In the genomic region with DNA sequence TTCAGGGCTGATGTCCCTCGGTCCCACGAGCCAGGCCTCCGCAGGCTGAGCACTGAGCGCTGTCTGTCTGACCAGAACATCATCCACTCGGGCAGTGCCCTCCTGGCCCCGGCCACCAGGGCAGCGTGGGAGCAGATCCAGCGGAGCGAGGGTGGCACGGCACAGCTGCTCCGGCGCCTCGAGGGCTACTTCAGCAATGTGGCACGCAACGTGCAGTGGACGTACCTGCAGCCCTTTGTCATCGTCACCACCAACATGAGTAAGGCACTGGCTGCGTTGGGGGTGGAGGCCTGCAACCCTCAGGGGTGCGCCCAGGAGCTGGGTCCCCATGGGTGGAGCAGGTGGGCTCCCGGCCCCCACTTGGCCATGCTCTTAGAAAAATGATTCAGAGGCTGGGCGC, we compare ENCODE assay signal across 28 cellular contexts. TPM values are rescaled to one million over a fixed set of nuclear protein-coding genes. Genes with fewer than 3 reads are reported as not detected.
"Had no signal": no experiment of that assay in that cellular context is flagged by ENCODE, and none has a peak within 500 bp of the region (broad histone marks: within the 10 kb centered on the region; RNA-seq: fewer than 3 reads in every experiment).

No MANE protein-coding gene starts in this region.

- DNase-seq: caudate nucleus; cerebellar nuclear complex; effector CD8-positive, alpha-beta T cell; foreskin keratinocyte; glutamatergic neuron; heart right ventricle; hippocampal formation; kidney glomerular epithelial cell; mesenchymal stem cell; midbrain; naive thymus-derived CD8-positive, alpha-beta T cell; spleen; stimulated activated CD4-positive, alpha-beta T cell treated with anti-CD3 and anti-CD28 coated beads, Interleukin-4, amount 100 ng/mL, for 4 hours; stimulated activated naive B cell treated with anti-CD40 and anti-IgM and Interleukin-4, amounts not matched to agents 10 μg/mL and 1 μg/mL and 100 μg/mL, for 72 hours; trophoblast cell had no signal

- H3K36me3 ChIP-seq: esophagus muscularis mucosa, gastroesophageal sphincter, heart right ventricle, neutrophil, prostate gland, right atrium auricular region, spleen had no signal

- H3K9me3 ChIP-seq: neutrophil, prostate gland, right atrium auricular region had no signal

- H3K9me3 Mint-ChIP-seq: dendritic cell treated with granulocyte-macrophage colony-stimulating factor and Interleukin-4, amounts not matched to agents 40 ng/mL and 50 ng/mL, for 4 days; stimulated activated naive CD8-positive, alpha-beta T cell treated with anti-CD3 and anti-CD28 coated beads, Interleukin-15, Interleukin-2, amounts not matched to agents 100 ng/mL and 50 ng/mL, for 24 hours had no signal

- ATAC-seq: foreskin keratinocyte; gastroesophageal sphincter; heart right ventricle; naive thymus-derived CD8-positive, alpha-beta T cell; stimulated activated naive B cell treated with anti-CD40 and anti-IgM and Interleukin-4, amounts not matched to agents 10 μg/mL and 1 μg/mL and 100 μg/mL, for 72 hours had no signal

- H3K4me3 Mint-ChIP-seq: dendritic cell treated with granulocyte-macrophage colony-stimulating factor and Interleukin-4, amounts not matched to agents 40 ng/mL and 50 ng/mL, for 4 days; naive thymus-derived CD8-positive, alpha-beta T cell; stimulated activated naive B cell treated with anti-CD40 and anti-IgM and Interleukin-4, amounts not matched to agents 10 μg/mL and 1 μg/mL and 100 μg/mL, for 72 hours; stimulated activated naive CD8-positive, alpha-beta T cell treated with anti-CD3 and anti-CD28 coated beads, Interleukin-15, Interleukin-2, amounts not matched to agents 100 ng/mL and 50 ng/mL, for 24 hours had no signal

- H3K27ac ChIP-seq: esophagus muscularis mucosa, foreskin keratinocyte, gastroesophageal sphincter, heart right ventricle, neutrophil, parathyroid adenoma, prostate gland, right atrium auricular region, skin epidermis, spleen had no signal

- H3K36me3 Mint-ChIP-seq: naive thymus-derived CD8-positive, alpha-beta T cell; stimulated activated naive B cell treated with anti-CD40 and anti-IgM and Interleukin-4, amounts not matched to agents 10 μg/mL and 1 μg/mL and 100 μg/mL, for 72 hours had no signal

- H3K27ac Mint-ChIP-seq: dendritic cell treated with granulocyte-macrophage colony-stimulating factor and Interleukin-4, amounts not matched to agents 40 ng/mL and 50 ng/mL, for 4 days; naive thymus-derived CD8-positive, alpha-beta T cell; stimulated activated naive B cell treated with anti-CD40 and anti-IgM and Interleukin-4, amounts not matched to agents 10 μg/mL and 1 μg/mL and 100 μg/mL, for 72 hours; stimulated activated naive CD8-positive, alpha-beta T cell treated with anti-CD3 and anti-CD28 coated beads, Interleukin-15, Interleukin-2, amounts not matched to agents 100 ng/mL and 50 ng/mL, for 24 hours had no signal

- H3K4me3 ChIP-seq: esophagus muscularis mucosa, gastroesophageal sphincter, heart right ventricle, prostate gland, right atrium auricular region, skin epidermis, spleen had no signal

- H3K4me1 ChIP-seq: esophagus muscularis mucosa, foreskin keratinocyte, gastroesophageal sphincter, heart right ventricle, parathyroid adenoma, prostate gland, right atrium auricular region, spleen had no signal

- H3K4me1 Mint-ChIP-seq: naive thymus-derived CD8-positive, alpha-beta T cell; stimulated activated naive B cell treated with anti-CD40 and anti-IgM and Interleukin-4, amounts not matched to agents 10 μg/mL and 1 μg/mL and 100 μg/mL, for 72 hours had no signal

- H3K27me3 ChIP-seq: foreskin keratinocyte, right atrium auricular region had no signal

- H3K27me3 Mint-ChIP-seq: stimulated activated naive CD8-positive, alpha-beta T cell treated with anti-CD3 and anti-CD28 coated beads, Interleukin-15, Interleukin-2, amounts not matched to agents 100 ng/mL and 50 ng/mL, for 24 hours had no signal

RNA-seq across cellular contexts. Expression of a gene that starts 49.7 kb away (rescaled TPM):
- total RNA-seq: endothelial cell of umbilical vein, fibroblast of lung, lung microvascular endothelial cell, osteoblast had no signal
- polyA plus RNA-seq: endothelial cell of umbilical vein had no signal
